8 cellular contexts compared by ENCODE assay signal in genomic region chr6:75602897-75603395, GRCh38. TPM values are rescaled to one million over a fixed set of nuclear protein-coding genes. Genes with fewer than 3 reads are reported as not detected.
DNase-seq lines count a peak whose midpoint lies in the region; ATAC-seq and TF ChIP-seq lines count a peak whose summit lies in the region.

No MANE protein-coding gene starts in this region.

- no peak for TF ChIP-seq POLR2A in right lobe of liver (IDR thresholded peaks at IDR 0.05)

- 2% methylated on average over 3 of the region's 3 CpGs for WGBS in right lobe of liver (ENCODE audit: insufficient coverage, low coverage, low lambda C conversion rate, missing lambda C conversion rate)

- no peaks in the 10 kb centered on the region for H3K36me3 ChIP-seq in CD8-positive, alpha-beta T cell (ENCODE audit: insufficient read depth, low read length)
- no peaks in the 10 kb centered on the region for H3K36me3 ChIP-seq in right lobe of liver

- H3K27ac Mint-ChIP-seq in CD8-positive, alpha-beta T cell = peak overlapping the region; percentile 98
- peak overlapping the region; percentile 97 for H3K27ac Mint-ChIP-seq in type B pancreatic cell

- H3K4me1 Mint-ChIP-seq in CD8-positive, alpha-beta T cell (ENCODE audit: low read depth) = peaks cover 78% of the 10 kb centered on the region
- H3K4me1 Mint-ChIP-seq in type B pancreatic cell (ENCODE audit: unreplicated experiment) = peaks cover 42% of the 10 kb centered on the region

- DNase-seq in CD8-positive, alpha-beta T cell = no peak
- DNase-seq in astrocyte of the spinal cord (ENCODE audit: low read depth, low spot score) (peak; percentile 24), right lobe of liver (no peak), type B pancreatic cell (ENCODE audit: extremely low spot score, unreplicated experiment) (no peak), NCI-H2107 (lab: John Stamatoyannopoulos, UW) (no peak), SHP77 (lab: John Stamatoyannopoulos, UW) (no peak)

- H3K36me3 Mint-ChIP-seq in CD8-positive, alpha-beta T cell = peaks cover 7% of the 10 kb centered on the region
- peaks cover 20% of the 10 kb centered on the region for H3K36me3 Mint-ChIP-seq in type B pancreatic cell

- ATAC-seq in CD8-positive, alpha-beta T cell = no peak
- peak; percentile 35 for ATAC-seq in GM19395 (IDR thresholded peaks at IDR 0.05; ENCODE audit: unreplicated experiment)
- peak; percentile 14 for ATAC-seq in HG03442 (IDR thresholded peaks at IDR 0.05; ENCODE audit: unreplicated experiment)
- peak in 1 of 4 donors; percentile 2 for ATAC-seq in right lobe of liver

- intact Hi-C loops in CD8-positive, alpha-beta T cell (cut with DNase I, micrococcal nuclease) = loop anchor here (1.0 to 5.0 kb wide), 5 partner anchors 20 to 1946 kb away; partner anchors contain the start of genes TMEM30A (in 2 of the 2) and COX7A2 (in 1 of the 2)
- intact Hi-C loops in right lobe of liver (cut with DNase I) = no loop called here

- in situ Hi-C loops in astrocyte of the spinal cord (cut with HindIII; ENCODE audit: low sequenced_read_pairs) = no loop called here

- H3K27me3 ChIP-seq in CD8-positive, alpha-beta T cell (ENCODE audit: insufficient read depth, low read length) = no peaks in the 10 kb centered on the region
- H3K27me3 ChIP-seq in right lobe of liver = no peaks in the 10 kb centered on the region

- peaks cover 50% of the 10 kb centered on the region for H3K4me1 ChIP-seq in CD8-positive, alpha-beta T cell (ENCODE audit: insufficient read depth, low read length)
- peaks cover 0 to 22% (median 4%) of the 10 kb centered on the region in 4 donors for H3K4me1 ChIP-seq in right lobe of liver

- POLR2A ChIA-PET in CD8-positive, alpha-beta T cell (lab: Charles Lee) = interaction anchor here (0.5 to 2.4 kb wide), 10 partner anchors 9 to 369 kb away, joined by 3 to 12 read pairs (median 4); partner anchors contain the start of genes COX7A2 and TMEM30A

- H3K9me3 Mint-ChIP-seq in CD8-positive, alpha-beta T cell = no peaks in the 10 kb centered on the region
- peaks cover 11% of the 10 kb centered on the region for H3K9me3 Mint-ChIP-seq in type B pancreatic cell

- H3K27ac ChIP-seq in CD8-positive, alpha-beta T cell (ENCODE audit: low read depth, low read length) = peak overlapping the region; percentile 90
- peak overlapping the region; percentile 89 to 96 (median 94) for H3K27ac ChIP-seq in right lobe of liver

- peak overlapping the region; percentile 98 for H3K4me3 Mint-ChIP-seq in CD8-positive, alpha-beta T cell
- peak overlapping the region; percentile 99 for H3K4me3 Mint-ChIP-seq in type B pancreatic cell

- peak overlapping the region; percentile 90 for H3K4me3 ChIP-seq in CD8-positive, alpha-beta T cell (ENCODE audit: low read depth, low read length)
- H3K4me3 ChIP-seq in astrocyte of the spinal cord (ENCODE audit: low read depth, low read length) (peak overlapping the region; percentile 91), right lobe of liver (peak overlapping the region; percentile 77 to 90 (median 81))

- no peaks in the 10 kb centered on the region for H3K9me3 ChIP-seq in CD8-positive, alpha-beta T cell (ENCODE audit: low read length)
- no peaks in the 10 kb centered on the region for H3K9me3 ChIP-seq in right lobe of liver

- no peak for TF ChIP-seq CTCF in CD8-positive, alpha-beta T cell (IDR thresholded peaks at IDR 0.05)
- TF ChIP-seq CTCF in astrocyte of the spinal cord (IDR thresholded peaks at IDR 0.05; ENCODE audit: low read depth, low read length) = no peak
- no peak for TF ChIP-seq CTCF in right lobe of liver (IDR thresholded peaks at IDR 0.05)
- no peak for TF ChIP-seq CTCF in type B pancreatic cell (conservative IDR thresholded peaks at IDR 0.05)

- no peaks in the 10 kb centered on the region for H3K27me3 Mint-ChIP-seq in CD8-positive, alpha-beta T cell (ENCODE audit: low read depth)
- H3K27me3 Mint-ChIP-seq in type B pancreatic cell = no peaks in the 10 kb centered on the region

- CTCF ChIA-PET in CD8-positive, alpha-beta T cell (lab: Charles Lee) = interaction anchor here (1.0 kb wide), 1 partner anchor 337 kb away, joined by 3 read pairs; no protein-coding TSS in a partner anchor

RNA-seq across cellular contexts. Expression of gene SENP6, which starts 1.3 kb away (rescaled TPM):
- 10 to 100 TPM; 83.6 to 94.8 TPM for total RNA-seq in CD8-positive, alpha-beta T cell
- total RNA-seq in right lobe of liver = 10 to 100 TPM; 21.8 to 43.4 (median 31.6) TPM
- total RNA-seq in type B pancreatic cell (ENCODE audit: low replicate concordance) = 92.2 and 104 TPM in 2 replicates

Comparison
In these comparisons a context has a peak if more than half of its experiments do, and no peak if none do; other contexts are left out.
1. intact Hi-C loops: an anchor here in CD8-positive, alpha-beta T cell (1.0 to 5.0 kb wide); none called in right lobe of liver.